ENCODE assay signal across 2 cellular contexts in genomic region chr4:76591992-76592391, GRCh38.
TF ChIP-seq lines count a peak whose summit lies in the region.

No MANE protein-coding gene starts in this region.

TF ChIP-seq in IMR-90, 13 proteins besides CTCF, POLR2A, EP300 and RAD21:
- no peak for TF ChIP-seq CHD1 (IDR thresholded peaks at IDR 0.05; ENCODE audit: low read depth, low read length)
- TF ChIP-seq BHLHE40 (IDR thresholded peaks at IDR 0.05; ENCODE audit: low read depth, low read length) = no peak
- TF ChIP-seq RCOR1 (IDR thresholded peaks at IDR 0.05; ENCODE audit: insufficient replicate concordance, low read length) = no peak
- no peak for TF ChIP-seq CEBPB (IDR thresholded peaks at IDR 0.05; ENCODE audit: low read depth, low read length)
- TF ChIP-seq RFX5 (IDR thresholded peaks at IDR 0.05; ENCODE audit: low read depth, low read length) = no peak
- no peak for TF ChIP-seq ELK1 (IDR thresholded peaks at IDR 0.05; ENCODE audit: borderline replicate concordance, low read depth, low read length)
- TF ChIP-seq NFE2L2 (IDR thresholded peaks at IDR 0.05; ENCODE audit: low read depth, low read length) = no peak
- TF ChIP-seq SMC3 (IDR thresholded peaks at IDR 0.05; ENCODE audit: low read depth, low read length) = no peak
- no peak for TF ChIP-seq MAFK (IDR thresholded peaks at IDR 0.05; ENCODE audit: low read depth, low read length)
- no peak for TF ChIP-seq USF2 (IDR thresholded peaks at IDR 0.05; ENCODE audit: low read depth, low read length)
- TF ChIP-seq FOS (IDR thresholded peaks at IDR 0.05; ENCODE audit: low read depth, low read length) = no peak
- TF ChIP-seq MAZ (IDR thresholded peaks at IDR 0.05; ENCODE audit: borderline replicate concordance, low read depth, low read length) = no peak

TF ChIP-seq in H1, 55 proteins besides CTCF, POLR2A, EP300 and RAD21:
- no peak for TF ChIP-seq ASH2L (IDR thresholded peaks at IDR 0.05; ENCODE audit: low read length)
- TF ChIP-seq HDAC2 (IDR thresholded peaks at IDR 0.05; ENCODE audit: borderline replicate concordance in 1 of 2, low read depth in 2 of 2, low read length in 2 of 2) = peak in 1 of 2 experiments; percentile 89; a peak in 1 of 4 replicates
- TF ChIP-seq KDM1A (IDR thresholded peaks at IDR 0.05; ENCODE audit: borderline replicate concordance, low read length) = peak; percentile 92
- TF ChIP-seq BRCA1 (IDR thresholded peaks at IDR 0.05; ENCODE audit: low read depth, low read length) = no peak
- TF ChIP-seq GTF2F1 (IDR thresholded peaks at IDR 0.05; ENCODE audit: borderline replicate concordance, low read depth, low read length) = no peak
- no peak for TF ChIP-seq USF2 (IDR thresholded peaks at IDR 0.05; ENCODE audit: low read length)
- TF ChIP-seq CREB1 (IDR thresholded peaks at IDR 0.05) = no peak
- no peak for TF ChIP-seq ATF3 (IDR thresholded peaks at IDR 0.05; ENCODE audit: insufficient read depth, low read depth, low read length)
